Comparison of ENCODE assay signal across 11 cellular contexts in the genomic region with DNA sequence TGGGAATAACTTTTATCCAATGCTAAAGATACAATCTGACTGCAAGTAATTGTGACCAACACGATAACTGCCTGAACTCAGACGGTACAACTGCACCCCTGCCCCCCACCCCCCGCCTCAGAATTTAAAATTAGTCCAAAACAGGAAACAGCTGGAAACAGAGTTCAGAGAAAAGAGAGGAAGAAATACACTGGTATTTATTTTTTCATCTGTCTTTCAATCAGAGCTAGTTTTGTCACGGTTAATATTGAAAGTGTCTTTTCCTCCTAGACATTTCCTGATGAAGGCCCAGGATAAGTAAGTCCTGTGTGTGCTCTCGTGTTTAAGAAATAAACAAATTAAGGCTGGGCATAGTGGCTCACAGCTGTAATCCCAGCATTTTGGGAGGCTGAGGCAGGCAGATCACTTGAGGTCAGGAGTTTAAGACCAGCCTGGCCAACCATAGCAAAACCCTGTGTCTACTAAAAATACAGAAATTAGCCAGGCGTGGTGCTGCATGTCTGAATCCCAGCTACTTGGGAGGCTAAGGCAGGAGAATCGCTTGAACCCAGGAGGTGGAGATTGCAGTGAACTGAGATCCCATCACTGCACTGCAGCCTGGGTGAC. TPM values are rescaled to one million over a fixed set of nuclear protein-coding genes. Genes with fewer than 3 reads are reported as not detected.
DNase-seq lines count a peak whose midpoint lies in the region; ATAC-seq, FAIRE-seq and TF ChIP-seq lines count a peak whose summit lies in the region.
"Had no signal": no experiment of that assay in that cellular context is flagged by ENCODE, and none has a peak within 500 bp of the region (broad histone marks: within the 10 kb centered on the region; RNA-seq: fewer than 3 reads in every experiment).

No MANE protein-coding gene starts in this region.

- peaks cover 43% of the 10 kb centered on the region for H3K4me1 Mint-ChIP-seq in activated naive CD8-positive, alpha-beta T cell treated with anti-CD3 and anti-CD28 coated beads, Interleukin-2, amount 50 U/mL, for 24 hours
- peaks cover 49 to 74% (median 70%) of the 10 kb centered on the region in 3 donors for H3K4me1 Mint-ChIP-seq in naive B cell

- H3K9ac ChIP-seq in smooth muscle cell (ENCODE audit: low read depth), result no peak overlapping the region

- H2AFZ ChIP-seq in smooth muscle cell (ENCODE audit: low read depth), result no peak overlapping the region

- no peaks in the 10 kb centered on the region for H4K20me1 ChIP-seq in smooth muscle cell (ENCODE audit: low read depth)

- H3K4me1 ChIP-seq in left ventricle myocardium inferior (peaks cover 100% of the 10 kb centered on the region), smooth muscle cell (ENCODE audit: low read depth) (peaks cover 7% of the 10 kb centered on the region)

- H3K27me3 ChIP-seq in left ventricle myocardium inferior (ENCODE audit: low read depth) (no peaks in the 10 kb centered on the region), smooth muscle cell (ENCODE audit: low read depth) (no peaks in the 10 kb centered on the region)

- ATAC-seq in left ventricle myocardium superior, result no peak
- no peak for ATAC-seq in activated naive CD8-positive, alpha-beta T cell treated with anti-CD3 and anti-CD28 coated beads, Interleukin-2, amount 50 U/mL, for 24 hours
- ATAC-seq in naive B cell (ENCODE audit: low read depth in 2 of 2), result no peak
- no peak for ATAC-seq in GM18505 (IDR thresholded peaks at IDR 0.05; ENCODE audit: unreplicated experiment)

- H3K36me3 ChIP-seq in left ventricle myocardium inferior, result no peaks in the 10 kb centered on the region
- no peaks in the 10 kb centered on the region for H3K36me3 ChIP-seq in smooth muscle cell (ENCODE audit: low read depth)

- H3K4me2 ChIP-seq in smooth muscle cell, result no peak overlapping the region

- no peaks in the 10 kb centered on the region for H3K9me3 Mint-ChIP-seq in activated naive CD8-positive, alpha-beta T cell treated with anti-CD3 and anti-CD28 coated beads, Interleukin-2, amount 50 U/mL, for 24 hours
- H3K9me3 Mint-ChIP-seq in naive B cell, result no peaks in the 10 kb centered on the region

- TF ChIP-seq CTCF in left ventricle myocardium inferior (IDR thresholded peaks at IDR 0.05; ENCODE audit: borderline replicate concordance) (no peak), smooth muscle cell (IDR thresholded peaks at IDR 0.05; ENCODE audit: borderline replicate concordance, insufficient read depth, poor library complexity, severe bottlenecking) (no peak)

- no peaks in the 10 kb centered on the region for H3K9me3 ChIP-seq in left ventricle myocardium inferior (replicated peaks)
- H3K9me3 ChIP-seq in smooth muscle cell (replicated peaks; ENCODE audit: low read depth), result no peaks in the 10 kb centered on the region

- peak overlapping the region; percentile 1 for H3K4me3 ChIP-seq in left ventricle myocardium inferior
- no peak overlapping the region for H3K4me3 ChIP-seq in smooth muscle cell

- H3K27ac Mint-ChIP-seq in activated naive CD8-positive, alpha-beta T cell treated with anti-CD3 and anti-CD28 coated beads, Interleukin-2, amount 50 U/mL, for 24 hours, result peak overlapping the region; percentile 76
- peak overlapping the region; percentile 85 to 96 (median 92) for H3K27ac Mint-ChIP-seq in naive B cell
- H3K27ac Mint-ChIP-seq: progenitor cell of endocrine pancreas had no signal

- DNase-seq in left ventricle myocardium inferior (no peak), left ventricle myocardium superior (no peak), naive B cell (no peak), H54 (ENCODE audit: insufficient read length, low spot score) (no peak), NCI-H2081 treated with DMSO at 0.1 percent for 48 hours (lab: John Stamatoyannopoulos, UW) (no peak), smooth muscle cell (lab: John Stamatoyannopoulos, UW; ENCODE audit: unreplicated experiment) (no peak)
- no peak for DNase-seq in activated naive CD8-positive, alpha-beta T cell treated with anti-CD3 and anti-CD28 coated beads, Interleukin-2, amount 50 U/mL, for 24 hours
- DNase-seq: NCI-H1105 had no signal

- FAIRE-seq in H54 (lab: Jason Lieb, UNC), result no peak

- 68% methylated on average over 7 of the region's 7 CpGs for WGBS in smooth muscle cell (ENCODE audit: low lambda C conversion rate)

- TF ChIP-seq POLR2A in GM18505 (IDR thresholded peaks at IDR 0.05; ENCODE audit: borderline replicate concordance, extremely low read depth, insufficient read depth, insufficient read length) (no peak), H54 (IDR thresholded peaks at IDR 0.05; ENCODE audit: low read depth, low read length) (no peak)

- no peaks in the 10 kb centered on the region for H3K27me3 Mint-ChIP-seq in activated naive CD8-positive, alpha-beta T cell treated with anti-CD3 and anti-CD28 coated beads, Interleukin-2, amount 50 U/mL, for 24 hours
- no peaks in the 10 kb centered on the region for H3K27me3 Mint-ChIP-seq in naive B cell
- H3K27me3 Mint-ChIP-seq: progenitor cell of endocrine pancreas had no signal

- peak overlapping the region; percentile 56 for H3K4me3 Mint-ChIP-seq in activated naive CD8-positive, alpha-beta T cell treated with anti-CD3 and anti-CD28 coated beads, Interleukin-2, amount 50 U/mL, for 24 hours
- peak overlapping the region; percentile 69 to 89 (median 83) for H3K4me3 Mint-ChIP-seq in naive B cell

- H3F3A ChIP-seq in smooth muscle cell (ENCODE audit: low read depth), result no peaks in the 10 kb centered on the region

- H3K79me2 ChIP-seq in smooth muscle cell (ENCODE audit: low read depth), result no peaks in the 10 kb centered on the region

- peak overlapping the region; percentile 98 for H3K27ac ChIP-seq in left ventricle myocardium inferior (replicated peaks)
- H3K27ac ChIP-seq in smooth muscle cell (ENCODE audit: low read depth), result no peak overlapping the region

- H3K36me3 Mint-ChIP-seq in activated naive CD8-positive, alpha-beta T cell treated with anti-CD3 and anti-CD28 coated beads, Interleukin-2, amount 50 U/mL, for 24 hours (ENCODE audit: low read depth), result no peaks in the 10 kb centered on the region
- H3K36me3 Mint-ChIP-seq in naive B cell, result no peaks in the 10 kb centered on the region

- intact Hi-C loops in left ventricle myocardium inferior (cut with micrococcal nuclease) (no loop called here), left ventricle myocardium superior (cut with micrococcal nuclease) (no loop called here)

RNA-seq across cellular contexts. Expression of a gene that starts 21.5 kb away (rescaled TPM):
- total RNA-seq in left ventricle myocardium inferior (159 TPM), left ventricle myocardium superior (164 TPM), smooth muscle cell (0.45 and 2.8 TPM in 2 replicates)
- polyA plus RNA-seq in naive B cell (ENCODE audit: low read depth in 6 of 6) (100 to 1,000 TPM in 2 of 6 donors, 10 to 100 TPM in 4; 84.6 to 115 (median 92.8) TPM), smooth muscle cell (1.9 and 2.4 TPM in 2 replicates)

RNA-seq across cellular contexts. Expression of a gene that starts 43.9 kb away (rescaled TPM):
- total RNA-seq in left ventricle myocardium inferior (23.8 TPM), left ventricle myocardium superior (25.9 TPM), smooth muscle cell (54.4 and 57.4 TPM in 2 replicates)
- polyA plus RNA-seq in naive B cell (ENCODE audit: low read depth in 6 of 6) (10 to 100 TPM; 41.4 to 71.6 (median 48.7) TPM), smooth muscle cell (86.9 and 90.9 TPM in 2 replicates)

RNA-seq across cellular contexts. Expression of a gene that starts 45.5 kb away (rescaled TPM):
- total RNA-seq in left ventricle myocardium inferior, result 0.33 TPM
- not detected for total RNA-seq in left ventricle myocardium superior
- not detected for polyA plus RNA-seq in naive B cell (ENCODE audit: low read depth in 6 of 6)
- total RNA-seq in smooth muscle cell, result not detected in 2 replicates
- not detected in 2 replicates for polyA plus RNA-seq in smooth muscle cell
- total RNA-seq: glomerular endothelial cell, progenitor cell of endocrine pancreas had no signal

Comparison
In these comparisons a context has a peak if more than half of its experiments do, and no peak if none do; other contexts are left out.
1. RNA of a gene that starts 21.5 kb away (total RNA-seq): 164 TPM in left ventricle myocardium superior (single experiment) and 159 TPM in left ventricle myocardium inferior (single experiment); 0.45 to 2.8 TPM in smooth muscle cell; every median in the first group is over 10 times any median in the second.